ENCODE assay signal across 15 cellular contexts in the genomic region with DNA sequence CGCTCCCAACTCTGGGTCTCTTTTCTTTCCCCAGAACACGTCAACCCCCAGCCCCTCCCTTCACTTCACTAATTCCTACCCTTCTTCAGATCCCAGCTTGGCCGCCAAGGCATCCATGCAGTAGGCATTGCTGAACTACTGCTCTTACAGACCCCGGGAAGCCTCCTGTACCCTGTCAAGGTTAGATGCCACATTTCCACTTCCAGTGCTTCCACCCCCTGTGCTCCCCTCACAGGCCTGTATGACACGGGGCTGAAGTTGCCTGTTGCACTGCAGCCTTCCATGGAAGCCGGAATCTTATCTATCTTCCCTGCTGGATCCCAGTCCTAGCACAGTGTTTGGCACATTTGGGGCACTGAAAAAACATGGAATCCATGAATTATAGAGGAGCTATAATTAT.
DNase-seq lines count a peak whose midpoint lies in the region; TF ChIP-seq lines count a peak whose summit lies in the region.
"Had no signal": no experiment of that assay in that cellular context is flagged by ENCODE, and none has a peak within 500 bp of the region (broad histone marks: within the 10 kb centered on the region; RNA-seq: fewer than 3 reads in every experiment).

No MANE protein-coding gene starts in this region.

- peak overlapping the region; percentile 78 for H3K9ac ChIP-seq in SU-DHL-6 (ENCODE audit: low read length)

- H3K27me3 ChIP-seq in breast epithelium (peaks cover 7 to 16% of the 10 kb centered on the region in 2 donors), SU-DHL-6 (ENCODE audit: low read length) (no peaks in the 10 kb centered on the region), transverse colon (peaks cover 46% of the 10 kb centered on the region)

- H3F3A ChIP-seq in SU-DHL-6 (ENCODE audit: insufficient read depth), result no peaks in the 10 kb centered on the region

- H3K4me1 Mint-ChIP-seq in MCF 10A (ENCODE audit: insufficient read depth, unreplicated experiment), result peaks cover 5% of the 10 kb centered on the region
- H3K4me1 Mint-ChIP-seq in glutamatergic neuron (ENCODE audit: low read depth, unreplicated experiment), result peaks cover 5% of the 10 kb centered on the region
- peaks cover 26% of the 10 kb centered on the region for H3K4me1 Mint-ChIP-seq in type B pancreatic cell (ENCODE audit: unreplicated experiment)

- H3K36me3 ChIP-seq in breast epithelium (no peaks in the 10 kb centered on the region), SU-DHL-6 (ENCODE audit: low read length) (no peaks in the 10 kb centered on the region), transverse colon (no peaks in the 10 kb centered on the region)
- H3K36me3 ChIP-seq: gastroesophageal sphincter, left ventricle myocardium inferior, MG63, pancreas, SJSA1 had no signal

- H3K27ac ChIP-seq in breast epithelium (no peak overlapping the region), SU-DHL-6 (ENCODE audit: low read depth, low read length) (peak overlapping the region; percentile 87), transverse colon (no peak overlapping the region)
- H3K27ac ChIP-seq: gastroesophageal sphincter, left ventricle myocardium inferior, pancreas, SJSA1 had no signal

- H3K9me2 ChIP-seq in SU-DHL-6 (replicated peaks; ENCODE audit: insufficient read depth, low read length), result no peaks in the 10 kb centered on the region

- POLR2A ChIA-PET in MCF 10A (lab: Yijun Ruan, JAX), result no interaction called here

- WGBS in transverse colon (ENCODE audit: low coverage in 1 of 2), 2 donors, result 83 to 95% methylated on average over 2 to 6 of the region's 6 CpGs

- H3K4me1 ChIP-seq in breast epithelium (peaks cover 0 to 17% of the 10 kb centered on the region in 2 donors), transverse colon (peaks cover 8 to 23% (median 16%) of the 10 kb centered on the region in 4 donors)
- H3K4me1 ChIP-seq: pancreas had no signal

- H3K4me3 Mint-ChIP-seq in MCF 10A (ENCODE audit: unreplicated experiment), result peak overlapping the region; percentile 7
- peak overlapping the region; percentile 92 for H3K4me3 Mint-ChIP-seq in glutamatergic neuron (ENCODE audit: unreplicated experiment)
- H3K4me3 Mint-ChIP-seq in type B pancreatic cell, result peak overlapping the region; percentile 96

- H3K9me3 ChIP-seq in breast epithelium (no peaks in the 10 kb centered on the region), SU-DHL-6 (ENCODE audit: insufficient read depth, low read length) (no peaks in the 10 kb centered on the region), transverse colon (no peaks in the 10 kb centered on the region)
- H3K9me3 ChIP-seq: gastroesophageal sphincter, left ventricle myocardium inferior, MG63, pancreas, SJSA1 had no signal

- peak overlapping the region; percentile 72 for H3K4me2 ChIP-seq in SU-DHL-6 (ENCODE audit: low read depth, low read length, poor library complexity, severe bottlenecking)

- TF ChIP-seq EP300 in transverse colon (IDR thresholded peaks at IDR 0.05; ENCODE audit: low read depth), result no peak

- intact Hi-C loops in MCF 10A (cut with micrococcal nuclease) (no loop called here), breast epithelium (cut with DNase I; ENCODE audit: low total_unique reads) (loop anchor here (2.0 kb wide), 1 partner anchor 58 kb away; no protein-coding TSS in a partner anchor), transverse colon (cut with DNase I; ENCODE audit: low total_unique reads) (no loop called here)

- H3K27me3 Mint-ChIP-seq in MCF 10A (ENCODE audit: insufficient read depth, unreplicated experiment) (no peaks in the 10 kb centered on the region), glutamatergic neuron (ENCODE audit: unreplicated experiment) (peaks cover 5% of the 10 kb centered on the region), type B pancreatic cell (peaks cover 21% of the 10 kb centered on the region)

- TF ChIP-seq POLR2A in breast epithelium (IDR thresholded peaks at IDR 0.05), result no peak
- TF ChIP-seq POLR2A in transverse colon (IDR thresholded peaks at IDR 0.05), result no peak

- no peak overlapping the region for H2AFZ ChIP-seq in SU-DHL-6 (ENCODE audit: low read depth, low read length, severe bottlenecking)

- BruUV-seq in MCF 10A (replicated peaks; lab: Mats Ljungman, UMichigan), result no TSS peak

- H3K9me3 Mint-ChIP-seq in MCF 10A (ENCODE audit: unreplicated experiment), result no peaks in the 10 kb centered on the region
- H3K9me3 Mint-ChIP-seq in glutamatergic neuron (ENCODE audit: unreplicated experiment), result peaks cover 5% of the 10 kb centered on the region
- no peaks in the 10 kb centered on the region for H3K9me3 Mint-ChIP-seq in type B pancreatic cell

- no peak for TF ChIP-seq CTCF in MCF 10A (IDR thresholded peaks at IDR 0.05; ENCODE audit: unreplicated experiment)
- no peak for TF ChIP-seq CTCF in breast epithelium (IDR thresholded peaks at IDR 0.05)
- no peak for TF ChIP-seq CTCF in SU-DHL-6 (IDR thresholded peaks at IDR 0.05; ENCODE audit: insufficient read depth, low read length, poor library complexity, severe bottlenecking)
- no peak for TF ChIP-seq CTCF in glutamatergic neuron (IDR thresholded peaks at IDR 0.05; ENCODE audit: partially characterized antibody, unreplicated experiment)
- TF ChIP-seq CTCF in type B pancreatic cell (conservative IDR thresholded peaks at IDR 0.05), result no peak
- no peak for TF ChIP-seq CTCF in transverse colon (IDR thresholded peaks at IDR 0.05)

- H3K4me3 ChIP-seq in breast epithelium (no peak overlapping the region), SU-DHL-6 (ENCODE audit: insufficient read depth, low read length, poor library complexity, severe bottlenecking) (peak overlapping the region; percentile 66), transverse colon (no peak overlapping the region)
- H3K4me3 ChIP-seq: MG63 had no signal

- 0 out of 2 replicates have a peak, but pooled peaks cover 3% of the 10 kb centered on the region for H4K20me1 ChIP-seq in SU-DHL-6 (ENCODE audit: low read depth, low read length)

- CTCF ChIA-PET in MCF 10A (lab: Yijun Ruan, JAX), result interaction anchor here (0.6 to 3.0 kb wide), 4 partner anchors 10 to 101 kb away, joined by 3 to 17 read pairs (median 4); no protein-coding TSS in a partner anchor

- in situ Hi-C loops in transverse colon (cut with MboI; ENCODE audit: low pct_ligation_motif_present in 1 of 4, low pct_unique_long_range_greater_than_20kb in 1 of 4, low sequenced_read_pairs in 3 of 4), result no loop called here

- H3K36me3 Mint-ChIP-seq in MCF 10A (ENCODE audit: insufficient read depth, unreplicated experiment) (no peaks in the 10 kb centered on the region), glutamatergic neuron (ENCODE audit: unreplicated experiment) (no peaks in the 10 kb centered on the region), type B pancreatic cell (peaks cover 9% of the 10 kb centered on the region)

- H3K79me2 ChIP-seq in SU-DHL-6 (ENCODE audit: insufficient read depth, low read length), result peaks cover 47% of the 10 kb centered on the region

- H3K27ac Mint-ChIP-seq in MCF 10A (ENCODE audit: low read depth, unreplicated experiment), result no peak overlapping the region
- H3K27ac Mint-ChIP-seq in glutamatergic neuron (ENCODE audit: unreplicated experiment), result peak overlapping the region; percentile 60
- peak overlapping the region; percentile 91 for H3K27ac Mint-ChIP-seq in type B pancreatic cell

- DNase-seq in MCF 10A (ENCODE audit: unreplicated experiment) (no peak), breast epithelium (ENCODE audit: low spot score in 2 of 2) (no peak), glutamatergic neuron (no peak), type B pancreatic cell (ENCODE audit: extremely low spot score, unreplicated experiment) (no peak), glomerular visceral epithelial cell (ENCODE audit: extremely low spot score) (no peak), NCI-H2171 (lab: John Stamatoyannopoulos, UW) (no peak), transverse colon (no peak)
- DNase-seq: amygdala; effector CD4-positive, alpha-beta T cell; left ventricle myocardium inferior; MG63 had no signal

Comparison
In these comparisons a context has a peak if more than half of its experiments do, and no peak if none do; other contexts are left out.
1. H3K4me3 Mint-ChIP-seq: peak in every context shown above with its lines; median percentile 96 in type B pancreatic cell; 92 in glutamatergic neuron; 7 in MCF 10A.